In genomic region chr16:67236551-67237395, GRCh38 we compare ENCODE assay signal across 8 cellular contexts. TPM values are rescaled to one million over a fixed set of nuclear protein-coding genes. Genes with fewer than 3 reads are reported as not detected.
DNase-seq lines count a peak whose midpoint lies in the region; ATAC-seq and TF ChIP-seq lines count a peak whose summit lies in the region.

No MANE protein-coding gene starts in this region.

- TF ChIP-seq CTCF in neural crest cell (conservative IDR thresholded peaks at IDR 0.05): no peak

- peaks cover 12% of the 10 kb centered on the region for H3K36me3 Mint-ChIP-seq in neural crest cell (ENCODE audit: low read depth)

- no peaks in the 10 kb centered on the region for H3K27me3 Mint-ChIP-seq in neural crest cell (ENCODE audit: low read depth)

- peaks cover 14% of the 10 kb centered on the region for H3K4me1 Mint-ChIP-seq in neural crest cell

- ATAC-seq in activated CD4-positive, CD25-positive, alpha-beta regulatory T cell treated with anti-CD3 and anti-CD28 coated beads, Interleukin-2, amount 50 U/mL, for 24 hours: peak; percentile 65 to 69
- no peak for ATAC-seq in GM21360 (IDR thresholded peaks at IDR 0.05; ENCODE audit: unreplicated experiment)
- ATAC-seq in HG02642 (IDR thresholded peaks at IDR 0.05; ENCODE audit: poor library complexity, unreplicated experiment): no peak

- no peak overlapping the region for H3K27ac Mint-ChIP-seq in neural crest cell (ENCODE audit: unreplicated experiment)

- no peaks in the 10 kb centered on the region for H3K9me3 Mint-ChIP-seq in neural crest cell

- H3K4me3 Mint-ChIP-seq in neural crest cell: no peak overlapping the region

- DNase-seq in D341Med (ENCODE audit: low spot score) (peak; percentile 86), HPDE6-E6E7 (ENCODE audit: extremely low spot score) (peak; percentile 64), cerebellar cortex (ENCODE audit: low spot score) (peak; percentile 47), neural crest cell (ENCODE audit: low read depth, low spot score) (peak; percentile 42), cortex of kidney (lab: John Stamatoyannopoulos, UW) (no peak)

RNA-seq across cellular contexts. Expression of gene TMEM208, which starts 9.8 kb away (rescaled TPM):
- total RNA-seq in neural crest cell: 35.7 and 36.1 TPM in 2 replicates

RNA-seq across cellular contexts. Expression of gene FHOD1, which starts 10.5 kb away (rescaled TPM):
- 39.9 and 45.5 TPM in 2 replicates for total RNA-seq in neural crest cell

RNA-seq across cellular contexts. Expression of gene SLC9A5, which starts 12.0 kb away (rescaled TPM):
- total RNA-seq in neural crest cell: 3.3 and 4.4 TPM in 2 replicates

RNA-seq across cellular contexts. Expression of gene ELMO3, which starts 37.8 kb away (rescaled TPM):
- 3.9 and 4.5 TPM in 2 replicates for total RNA-seq in neural crest cell

RNA-seq across cellular contexts. Expression of gene PLEKHG4, which starts 42.6 kb away (rescaled TPM):
- 3.7 and 4.0 TPM in 2 replicates for total RNA-seq in neural crest cell

Comparison
In these comparisons a context has a peak if more than half of its experiments do, and no peak if none do; other contexts are left out.
1. ATAC-seq: peak in activated CD4-positive, CD25-positive, alpha-beta regulatory T cell treated with anti-CD3 and anti-CD28 coated beads, Interleukin-2, amount 50 U/mL, for 24 hours (2 of 2); none in GM21360 (single experiment) and HG02642 (single experiment).